Comparison of ENCODE assay signal across 24 cellular contexts in genomic region chrX:123313486-123313885, GRCh38.
DNase-seq lines count a peak whose midpoint lies in the region; ATAC-seq, FAIRE-seq and TF ChIP-seq lines count a peak whose summit lies in the region.
"Had no signal": no experiment of that assay in that cellular context is flagged by ENCODE, and none has a peak within 500 bp of the region (broad histone marks: within the 10 kb centered on the region; RNA-seq: fewer than 3 reads in every experiment).

No MANE protein-coding gene starts in this region.

- no peak overlapping the region for H3K4me3 Mint-ChIP-seq in CD8-positive, alpha-beta memory T cell
- H3K4me3 Mint-ChIP-seq: B cell; CD4-positive, alpha-beta T cell; CD8-positive, alpha-beta T cell had no signal

- H3K27ac ChIP-seq in A549 (no peak overlapping the region), left lung (no peak overlapping the region), upper lobe of right lung (no peak overlapping the region)
- H3K27ac ChIP-seq in CD8-positive, alpha-beta memory T cell (ENCODE audit: low read depth, low read length), result no peak overlapping the region
- H3K27ac ChIP-seq: 22Rv1; BLaER1 treated with 17β-estradiol and CSF1 and Interleukin-3, amounts not matched to agents 10 nM and 100 nM; C4-2B had no signal

- no peak overlapping the region for H3K27ac Mint-ChIP-seq in CD8-positive, alpha-beta memory T cell
- H3K27ac Mint-ChIP-seq: B cell; CD4-positive, alpha-beta T cell; CD8-positive, alpha-beta T cell had no signal

- no peaks in the 10 kb centered on the region for H3K36me3 Mint-ChIP-seq in CD8-positive, alpha-beta memory T cell
- H3K36me3 Mint-ChIP-seq: CD8-positive, alpha-beta T cell had no signal

- peaks cover 0 to 2% (median 0%) of the 10 kb centered on the region in 5 donors for H3K9me3 Mint-ChIP-seq in CD8-positive, alpha-beta memory T cell
- H3K9me3 Mint-ChIP-seq: CD4-positive, alpha-beta T cell; CD8-positive, alpha-beta T cell had no signal

- ATAC-seq in A549 (no peak), left lung (peak; percentile 57), upper lobe of right lung (peak; percentile 32)
- ATAC-seq: CD8-positive, alpha-beta T cell; GM12878 had no signal

- TF ChIP-seq CTCF in A549 (IDR thresholded peaks at IDR 0.05), result no peak
- no peak for TF ChIP-seq CTCF in left lung (IDR thresholded peaks at IDR 0.05)
- no peak for TF ChIP-seq CTCF in upper lobe of right lung (IDR thresholded peaks at IDR 0.05)

- H3K4me1 ChIP-seq in A549, result no peaks in the 10 kb centered on the region
- H3K4me1 ChIP-seq in left lung, result no peaks in the 10 kb centered on the region
- no peaks in the 10 kb centered on the region for H3K4me1 ChIP-seq in upper lobe of right lung
- H3K4me1 ChIP-seq in CD8-positive, alpha-beta memory T cell (ENCODE audit: insufficient read depth, low read length), result no peaks in the 10 kb centered on the region

- POLR2A ChIA-PET in A549 (lab: Yijun Ruan, JAX), result no interaction called here
- POLR2A ChIA-PET in CD8-positive, alpha-beta memory T cell (lab: Charles Lee), result no interaction called here

- FAIRE-seq in A549 (lab: Jason Lieb, UNC), result peak; percentile 46
- FAIRE-seq: GM12878, GM12892, GM18507 had no signal

- TF ChIP-seq EP300 in A549 (IDR thresholded peaks at IDR 0.05), result no peak

- no peak for DNase-seq in A549 (ENCODE audit: low read depth in 1 of 2, low spot score in 1 of 2)
- DNase-seq in left lung, result no peak
- no peak for DNase-seq in upper lobe of right lung
- DNase-seq in CD8-positive, alpha-beta memory T cell, result no peak
- DNase-seq in AG20443 (ENCODE audit: low spot score), result no peak
- DNase-seq: ACHN; AML-193; CD4-positive, alpha-beta T cell; CD8-positive, alpha-beta T cell; COR-L47; DMS 273 treated with DMSO at 0.1 percent for 48 hours; DMS153; DMS53; DMS79; DND-41; EL; GDM1 had no signal

- H3K27me3 Mint-ChIP-seq in CD8-positive, alpha-beta memory T cell, result no peaks in the 10 kb centered on the region
- H3K27me3 Mint-ChIP-seq: B cell; CD4-positive, alpha-beta T cell had no signal

- H3K27me3 ChIP-seq in left lung, result no peaks in the 10 kb centered on the region
- H3K27me3 ChIP-seq in upper lobe of right lung, result no peaks in the 10 kb centered on the region
- H3K27me3 ChIP-seq in CD8-positive, alpha-beta memory T cell (ENCODE audit: insufficient read depth, low read length, poor library complexity, severe bottlenecking), result no peaks in the 10 kb centered on the region

- H3K4me2 ChIP-seq in A549, result no peak overlapping the region
- H3K4me2 ChIP-seq: BLaER1 treated with 17β-estradiol and CSF1 and Interleukin-3, amounts not matched to agents 10 nM and 100 nM had no signal

- H3K4me3 ChIP-seq in A549 (no peak overlapping the region), left lung (no peak overlapping the region), upper lobe of right lung (no peak overlapping the region)
- H3K4me3 ChIP-seq in CD8-positive, alpha-beta memory T cell (ENCODE audit: low read length), result no peak overlapping the region
- H3K4me3 ChIP-seq: BLaER1 treated with 17β-estradiol and CSF1 and Interleukin-3, amounts not matched to agents 10 nM and 100 nM; GM12878 had no signal

- CTCF ChIA-PET in A549 (lab: Yijun Ruan, JAX), result no interaction called here
- CTCF ChIA-PET in CD8-positive, alpha-beta memory T cell (lab: Charles Lee), result no interaction called here

- no peaks in the 10 kb centered on the region for H3K9me3 ChIP-seq in A549
- no peaks in the 10 kb centered on the region for H3K9me3 ChIP-seq in left lung
- no peaks in the 10 kb centered on the region for H3K9me3 ChIP-seq in upper lobe of right lung
- no peaks in the 10 kb centered on the region for H3K9me3 ChIP-seq in CD8-positive, alpha-beta memory T cell (ENCODE audit: low read length)

- H3K36me3 ChIP-seq in left lung (no peaks in the 10 kb centered on the region), upper lobe of right lung (no peaks in the 10 kb centered on the region)
- H3K36me3 ChIP-seq in CD8-positive, alpha-beta memory T cell (ENCODE audit: insufficient read depth, low read length), result no peaks in the 10 kb centered on the region
- H3K36me3 ChIP-seq: BLaER1 treated with 17β-estradiol and CSF1 and Interleukin-3, amounts not matched to agents 10 nM and 100 nM had no signal

- no peak for TF ChIP-seq POLR2A in A549 (IDR thresholded peaks at IDR 0.05; ENCODE audit: low read length)

- no peaks in the 10 kb centered on the region for H3K4me1 Mint-ChIP-seq in CD8-positive, alpha-beta memory T cell
- H3K4me1 Mint-ChIP-seq: B cell had no signal

- TF ChIP-seq RAD21 in A549 (conservative IDR thresholded peaks at IDR 0.05 in 1 of 2, IDR thresholded peaks at IDR 0.05 in 1 of 2), result no peak

- intact Hi-C loops in left lung (cut with DNase I), result no loop called here
- intact Hi-C loops in upper lobe of right lung (cut with DNase I), result no loop called here

TF ChIP-seq in A549, 52 proteins besides CTCF, POLR2A, EP300 and RAD21:
- TF ChIP-seq, protein P1, sequence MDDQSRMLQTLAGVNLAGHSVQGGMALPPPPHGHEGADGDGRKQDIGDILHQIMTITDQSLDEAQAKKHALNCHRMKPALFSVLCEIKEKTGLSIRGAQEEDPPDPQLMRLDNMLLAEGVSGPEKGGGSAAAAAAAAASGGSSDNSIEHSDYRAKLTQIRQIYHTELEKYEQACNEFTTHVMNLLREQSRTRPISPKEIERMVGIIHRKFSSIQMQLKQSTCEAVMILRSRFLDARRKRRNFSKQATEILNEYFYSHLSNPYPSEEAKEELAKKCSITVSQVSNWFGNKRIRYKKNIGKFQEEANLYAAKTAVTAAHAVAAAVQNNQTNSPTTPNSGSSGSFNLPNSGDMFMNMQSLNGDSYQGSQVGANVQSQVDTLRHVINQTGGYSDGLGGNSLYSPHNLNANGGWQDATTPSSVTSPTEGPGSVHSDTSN (IDR thresholded peaks at IDR 0.05), result no peak
- no peak for TF ChIP-seq JUN (IDR thresholded peaks at IDR 0.05)
- TF ChIP-seq SREBF2 (IDR thresholded peaks at IDR 0.05), result no peak
- TF ChIP-seq GATA3 (IDR thresholded peaks at IDR 0.05; ENCODE audit: borderline replicate concordance), result no peak
- TF ChIP-seq CEBPB (IDR thresholded peaks at IDR 0.05), result no peak
- no peak for TF ChIP-seq CHD4 (IDR thresholded peaks at IDR 0.05; ENCODE audit: borderline replicate concordance)
- TF ChIP-seq ESRRA (IDR thresholded peaks at IDR 0.05; ENCODE audit: borderline replicate concordance, low read length), result no peak
- no peak for TF ChIP-seq ZSCAN20 (CRISPR knock-in tag; IDR thresholded peaks at IDR 0.05)
- TF ChIP-seq ELK1 (IDR thresholded peaks at IDR 0.05; ENCODE audit: low read depth, low read length), result no peak
- TF ChIP-seq FOSL2 (IDR thresholded peaks at IDR 0.05), result no peak
- no peak for TF ChIP-seq FOSL2 (CRISPR knock-in tag; IDR thresholded peaks at IDR 0.05)
- TF ChIP-seq EHMT2 (IDR thresholded peaks at IDR 0.05; ENCODE audit: low read depth), result no peak
- no peak for TF ChIP-seq HMGXB4 (CRISPR knock-in tag; IDR thresholded peaks at IDR 0.05; ENCODE audit: borderline replicate concordance)
- no peak for TF ChIP-seq TP53 (CRISPR knock-in tag; IDR thresholded peaks at IDR 0.05)
- TF ChIP-seq, protein P2, sequence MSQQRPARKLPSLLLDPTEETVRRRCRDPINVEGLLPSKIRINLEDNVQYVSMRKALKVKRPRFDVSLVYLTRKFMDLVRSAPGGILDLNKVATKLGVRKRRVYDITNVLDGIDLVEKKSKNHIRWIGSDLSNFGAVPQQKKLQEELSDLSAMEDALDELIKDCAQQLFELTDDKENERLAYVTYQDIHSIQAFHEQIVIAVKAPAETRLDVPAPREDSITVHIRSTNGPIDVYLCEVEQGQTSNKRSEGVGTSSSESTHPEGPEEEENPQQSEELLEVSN (IDR thresholded peaks at IDR 0.05; ENCODE audit: borderline replicate concordance, low read depth), result no peak
- no peak for TF ChIP-seq BCL3 (IDR thresholded peaks at IDR 0.05)

Comparison
In these comparisons a context has a peak if more than half of its experiments do, and no peak if none do; other contexts are left out.
1. ATAC-seq: peak in left lung (single experiment) and upper lobe of right lung (single experiment); none in A549 (0 of 2).